In the genomic region with DNA sequence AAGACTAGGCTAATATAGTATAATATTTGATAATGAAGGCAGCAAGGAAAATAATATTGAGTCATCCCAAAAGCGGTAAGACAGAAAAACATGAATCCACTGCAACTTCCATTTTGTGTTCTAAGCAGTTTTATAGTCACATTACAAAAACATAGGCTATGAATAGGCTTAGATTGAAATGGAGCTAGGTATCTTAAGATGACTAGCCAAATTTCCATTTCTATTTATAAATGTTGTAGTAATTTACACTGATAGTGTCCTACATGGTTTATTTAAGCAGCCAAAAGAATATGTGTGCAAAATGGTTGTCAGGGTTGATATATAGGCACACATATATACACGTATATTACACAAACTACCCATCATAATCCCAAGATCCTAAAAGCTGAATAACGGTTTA, we compare ENCODE assay signal across 18 cellular contexts.
DNase-seq lines count a peak whose midpoint lies in the region; ATAC-seq, FAIRE-seq and TF ChIP-seq lines count a peak whose summit lies in the region.
"Had no signal": no experiment of that assay in that cellular context is flagged by ENCODE, and none has a peak within 500 bp of the region (broad histone marks: within the 10 kb centered on the region; RNA-seq: fewer than 3 reads in every experiment).

No MANE protein-coding gene starts in this region.

- H3K4me3 ChIP-seq in A549: no peak overlapping the region
- H3K4me3 ChIP-seq in psoas muscle: no peak overlapping the region
- H3K4me3 ChIP-seq in skeletal muscle tissue (ENCODE audit: low read length in 3 of 3): no peak overlapping the region
- H3K4me3 ChIP-seq: BLaER1 treated with 17β-estradiol and CSF1 and Interleukin-3, amounts not matched to agents 10 nM and 100 nM had no signal

- H3K4me3 Mint-ChIP-seq in T-helper 2 cell treated with Interferon-gamma antibody and Interleukin-4, amounts not matched to agents 5 μg/mL and 100 μg/mL, for 36 hours: no peak overlapping the region
- H3K4me3 Mint-ChIP-seq: B cell; CD4-positive, alpha-beta T cell; CD8-positive, alpha-beta T cell had no signal

- DNase-seq in A549 (ENCODE audit: low read depth in 1 of 2, low spot score in 1 of 2): no peak
- DNase-seq in psoas muscle: no peak
- no peak for DNase-seq in Kasumi-1 (lab: John Stamatoyannopoulos, UW)
- no peak for DNase-seq in T-helper 2 cell treated with Interferon-gamma antibody and Interleukin-4, amounts not matched to agents 5 μg/mL and 100 μg/mL, for 36 hours (ENCODE audit: low spot score)
- DNase-seq: 8988T; AML-193; Caco-2; Calu3; CD4-positive, alpha-beta T cell; CD8-positive, alpha-beta T cell; DMS79 treated with DMSO at 0.1 percent for 48 hours; GF-D8 had no signal

- intact Hi-C loops in psoas muscle (cut with DNase I): loop anchor here (10.0 kb wide), 2 partner anchors 63 to 87 kb away; partner anchors contain the start of genes C2CD4A (in 2 of the 2) and VPS13C (in 2 of the 2)

- no peak overlapping the region for H3K27ac ChIP-seq in A549
- H3K27ac ChIP-seq in psoas muscle: peak overlapping the region; percentile 72
- peak overlapping the region; percentile 73 for H3K27ac ChIP-seq in skeletal muscle tissue (ENCODE audit: low read depth, low read length)
- H3K27ac ChIP-seq: BLaER1 treated with 17β-estradiol and CSF1 and Interleukin-3, amounts not matched to agents 10 nM and 100 nM; C4-2B had no signal

- no peak overlapping the region for H3K27ac Mint-ChIP-seq in T-helper 2 cell treated with Interferon-gamma antibody and Interleukin-4, amounts not matched to agents 5 μg/mL and 100 μg/mL, for 36 hours
- H3K27ac Mint-ChIP-seq: B cell; CD4-positive, alpha-beta T cell; CD8-positive, alpha-beta T cell had no signal

- no peaks in the 10 kb centered on the region for H3K9me3 Mint-ChIP-seq in T-helper 2 cell treated with Interferon-gamma antibody and Interleukin-4, amounts not matched to agents 5 μg/mL and 100 μg/mL, for 36 hours
- H3K9me3 Mint-ChIP-seq: CD4-positive, alpha-beta T cell; CD8-positive, alpha-beta T cell had no signal

- H3K27me3 ChIP-seq in psoas muscle (ENCODE audit: insufficient read depth in 3 of 3, low read length in 2 of 3): no peaks in the 10 kb centered on the region
- H3K27me3 ChIP-seq in skeletal muscle tissue (ENCODE audit: control insufficient read depth in 3 of 3, insufficient read depth in 3 of 3, low read length in 3 of 3): no peaks in the 10 kb centered on the region
- H3K27me3 ChIP-seq: BLaER1 treated with 17β-estradiol and CSF1 and Interleukin-3, amounts not matched to agents 10 nM and 100 nM had no signal

- no peak for TF ChIP-seq CTCF in A549 (IDR thresholded peaks at IDR 0.05)
- no peak for TF ChIP-seq CTCF in psoas muscle (IDR thresholded peaks at IDR 0.05)

- H3K4me1 ChIP-seq in A549 (no peaks in the 10 kb centered on the region), psoas muscle (peaks cover 41% of the 10 kb centered on the region), skeletal muscle tissue (ENCODE audit: control insufficient read depth in 3 of 3, insufficient read depth in 3 of 3, low read length in 3 of 3) (peaks cover 7 to 11% (median 8%) of the 10 kb centered on the region in 3 donors)
- H3K4me1 ChIP-seq: BLaER1 treated with 17β-estradiol and CSF1 and Interleukin-3, amounts not matched to agents 10 nM and 100 nM; Caco-2 had no signal

- H3K9me3 ChIP-seq in A549: no peaks in the 10 kb centered on the region
- H3K9me3 ChIP-seq in psoas muscle: no peaks in the 10 kb centered on the region
- H3K9me3 ChIP-seq in skeletal muscle tissue (ENCODE audit: control insufficient read depth in 3 of 3, low read length in 3 of 3): no peaks in the 10 kb centered on the region
- H3K9me3 ChIP-seq: BLaER1 treated with 17β-estradiol and CSF1 and Interleukin-3, amounts not matched to agents 10 nM and 100 nM; Caco-2 had no signal

- H3K27me3 Mint-ChIP-seq in T-helper 2 cell treated with Interferon-gamma antibody and Interleukin-4, amounts not matched to agents 5 μg/mL and 100 μg/mL, for 36 hours (ENCODE audit: low read depth): no peaks in the 10 kb centered on the region
- H3K27me3 Mint-ChIP-seq: B cell; CD4-positive, alpha-beta T cell had no signal

- no peak for TF ChIP-seq POLR2A in A549 (IDR thresholded peaks at IDR 0.05; ENCODE audit: low read length)

- TF ChIP-seq RAD21 in A549 (conservative IDR thresholded peaks at IDR 0.05 in 1 of 2, IDR thresholded peaks at IDR 0.05 in 1 of 2): no peak

- H3K4me2 ChIP-seq in A549: no peak overlapping the region
- H3K4me2 ChIP-seq: BLaER1 treated with 17β-estradiol and CSF1 and Interleukin-3, amounts not matched to agents 10 nM and 100 nM had no signal

- no peak overlapping the region for H3K9ac ChIP-seq in skeletal muscle tissue (ENCODE audit: low read depth in 1 of 3, low read length in 3 of 3)
- H3K9ac ChIP-seq: BLaER1 treated with 17β-estradiol and CSF1 and Interleukin-3, amounts not matched to agents 10 nM and 100 nM had no signal

- no peak for TF ChIP-seq EP300 in A549 (IDR thresholded peaks at IDR 0.05)

- H3K36me3 ChIP-seq in psoas muscle (ENCODE audit: insufficient read depth in 1 of 2, low read depth in 1 of 2): peaks cover 0 to 56% of the 10 kb centered on the region in 2 donors
- peaks cover 0 to 9% (median 6%) of the 10 kb centered on the region in 3 donors for H3K36me3 ChIP-seq in skeletal muscle tissue (ENCODE audit: control insufficient read depth in 3 of 3, insufficient read depth in 3 of 3, low read length in 3 of 3)

- peaks cover 43% of the 10 kb centered on the region for H3K36me3 Mint-ChIP-seq in T-helper 2 cell treated with Interferon-gamma antibody and Interleukin-4, amounts not matched to agents 5 μg/mL and 100 μg/mL, for 36 hours (ENCODE audit: low read depth)

- peak; percentile 13 for FAIRE-seq in A549 (lab: Jason Lieb, UNC)
- FAIRE-seq: GM12891, GM19239 had no signal

- WGBS in A549 (ENCODE audit: missing lambda C conversion rate): 71% methylated on average over 3 of the region's 3 CpGs
- 53 to 80% (median 58%) methylated on average over 3 of the region's 3 CpGs for WGBS in psoas muscle, 3 donors

- POLR2A ChIA-PET in A549 (lab: Yijun Ruan, JAX): no interaction called here

- H3K4me1 Mint-ChIP-seq in T-helper 2 cell treated with Interferon-gamma antibody and Interleukin-4, amounts not matched to agents 5 μg/mL and 100 μg/mL, for 36 hours (ENCODE audit: low read depth): peaks cover 7% of the 10 kb centered on the region
- H3K4me1 Mint-ChIP-seq: B cell had no signal

- ATAC-seq in A549 (no peak), psoas muscle (peak in 3 of 4 donors; percentile 59 to 71 (median 67))
- ATAC-seq: CD8-positive, alpha-beta T cell had no signal

- CTCF ChIA-PET in A549 (lab: Yijun Ruan, JAX): interaction anchor here (0.6 to 1.2 kb wide), 3 partner anchors 18 to 329 kb away, joined by 3 read pairs; no protein-coding TSS in a partner anchor

TF ChIP-seq in A549, 52 proteins besides CTCF, POLR2A, EP300 and RAD21:
- TF ChIP-seq CBX8 (IDR thresholded peaks at IDR 0.05) (no peak), FOSL2 (IDR thresholded peaks at IDR 0.05) (no peak), FOSL2 (CRISPR knock-in tag; IDR thresholded peaks at IDR 0.05) (no peak), BHLHE40 (IDR thresholded peaks at IDR 0.05; ENCODE audit: low read depth, low read length) (no peak), USF2 (IDR thresholded peaks at IDR 0.05) (no peak), JUN (IDR thresholded peaks at IDR 0.05) (no peak), KDM1A (IDR thresholded peaks at IDR 0.05; ENCODE audit: low read depth) (no peak), RARB (CRISPR knock-in tag; IDR thresholded peaks at IDR 0.05) (no peak), NPAS2 (CRISPR knock-in tag; IDR thresholded peaks at IDR 0.05; ENCODE audit: borderline replicate concordance) (no peak), JUNB (IDR thresholded peaks at IDR 0.05) (no peak), ELK1 (IDR thresholded peaks at IDR 0.05; ENCODE audit: low read depth, low read length) (no peak), RCOR1 (IDR thresholded peaks at IDR 0.05; ENCODE audit: low read depth, low read length) (no peak), MAZ (IDR thresholded peaks at IDR 0.05; ENCODE audit: borderline replicate concordance, low read depth, low read length) (no peak), SREBF2 (IDR thresholded peaks at IDR 0.05) (no peak)
- TF ChIP-seq, protein P1, sequence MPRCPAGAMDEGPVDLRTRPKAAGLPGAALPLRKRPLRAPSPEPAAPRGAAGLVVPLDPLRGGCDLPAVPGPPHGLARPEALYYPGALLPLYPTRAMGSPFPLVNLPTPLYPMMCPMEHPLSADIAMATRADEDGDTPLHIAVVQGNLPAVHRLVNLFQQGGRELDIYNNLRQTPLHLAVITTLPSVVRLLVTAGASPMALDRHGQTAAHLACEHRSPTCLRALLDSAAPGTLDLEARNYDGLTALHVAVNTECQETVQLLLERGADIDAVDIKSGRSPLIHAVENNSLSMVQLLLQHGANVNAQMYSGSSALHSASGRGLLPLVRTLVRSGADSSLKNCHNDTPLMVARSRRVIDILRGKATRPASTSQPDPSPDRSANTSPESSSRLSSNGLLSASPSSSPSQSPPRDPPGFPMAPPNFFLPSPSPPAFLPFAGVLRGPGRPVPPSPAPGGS (IDR thresholded peaks at IDR 0.05): no peak
- TF ChIP-seq, protein P2, sequence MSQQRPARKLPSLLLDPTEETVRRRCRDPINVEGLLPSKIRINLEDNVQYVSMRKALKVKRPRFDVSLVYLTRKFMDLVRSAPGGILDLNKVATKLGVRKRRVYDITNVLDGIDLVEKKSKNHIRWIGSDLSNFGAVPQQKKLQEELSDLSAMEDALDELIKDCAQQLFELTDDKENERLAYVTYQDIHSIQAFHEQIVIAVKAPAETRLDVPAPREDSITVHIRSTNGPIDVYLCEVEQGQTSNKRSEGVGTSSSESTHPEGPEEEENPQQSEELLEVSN (IDR thresholded peaks at IDR 0.05; ENCODE audit: borderline replicate concordance, low read depth): no peak

Comparison
In these comparisons a context has a peak if more than half of its experiments do, and no peak if none do; other contexts are left out.
1. ATAC-seq: peak in psoas muscle (3 of 4); none in A549 (0 of 2).
2. H3K27ac ChIP-seq: peak in psoas muscle (single experiment) and skeletal muscle tissue (single experiment); none in A549 (0 of 2).